Comparison of ENCODE assay signal across 10 cellular contexts in genomic region chr16:88649195-88649923, GRCh38. TPM values are rescaled to one million over a fixed set of nuclear protein-coding genes. Genes with fewer than 3 reads are reported as not detected.
A peak's percentile ranks its signal among the peaks of the same experiment; 100 is the strongest.
DNase-seq lines count a peak whose midpoint lies in the region; ATAC-seq and TF ChIP-seq lines count a peak whose summit lies in the region.
"Had no signal": no experiment of that assay in that cellular context is flagged by ENCODE, and none has a peak within 500 bp of the region (broad histone marks: within the 10 kb centered on the region; RNA-seq: fewer than 3 reads in every experiment).

No MANE protein-coding gene starts in this region.

- H2AK5ac ChIP-seq in H9 (ENCODE audit: insufficient read length, low read length) (no peak overlapping the region), mesendoderm (ENCODE audit: low read length) (no peak overlapping the region)

- H3K36me3 Mint-ChIP-seq in H9 (ENCODE audit: insufficient read depth in 1 of 3, low read depth in 3 of 3): peaks cover 3 to 21% (median 20%) of the 10 kb centered on the region in 3 experiments; a peak in 6 of 7 replicates
- H3K36me3 Mint-ChIP-seq in activated CD8-positive, alpha-beta T cell treated with anti-CD3 and anti-CD28 coated beads, Interleukin-2, amount 10 ng/mL, durations not matched to agents 7 days and 5 days (ENCODE audit: low read depth): peaks cover 20% of the 10 kb centered on the region

- H3K23ac ChIP-seq in H9 (ENCODE audit: insufficient read length, low read depth, low read length) (no peak overlapping the region), mesendoderm (ENCODE audit: low read length) (no peak overlapping the region)

- no peak overlapping the region for H2BK20ac ChIP-seq in H9 (ENCODE audit: low read depth, low read length, poor library complexity, severe bottlenecking)

- no peak overlapping the region for H3K18ac ChIP-seq in H9 (ENCODE audit: insufficient read length, low read depth, low read length)
- H3K18ac ChIP-seq in mesendoderm (ENCODE audit: low read length): no peak overlapping the region

- H3K4me1 Mint-ChIP-seq in H9: peaks cover 8 to 12% of the 10 kb centered on the region in 2 experiments
- peaks cover 26% of the 10 kb centered on the region for H3K4me1 Mint-ChIP-seq in activated CD8-positive, alpha-beta T cell treated with anti-CD3 and anti-CD28 coated beads, Interleukin-2, amount 10 ng/mL, durations not matched to agents 7 days and 5 days (ENCODE audit: low read depth)

- DNase-seq in AG10803 (ENCODE audit: low read depth) (no peak), H9 (no peak), mesendoderm (no peak), putamen (ENCODE audit: low spot score) (no peak)
- DNase-seq in activated CD8-positive, alpha-beta T cell treated with anti-CD3 and anti-CD28 coated beads, Interleukin-2, amount 10 ng/mL, durations not matched to agents 7 days and 5 days: no peak

- H3K4me2 ChIP-seq in H9 (ENCODE audit: insufficient read depth, insufficient read length, low read length) (peak overlapping the region; percentile 66), mesendoderm (ENCODE audit: low read length) (no peak overlapping the region)

- no peak overlapping the region for H2BK15ac ChIP-seq in H9 (ENCODE audit: low read depth, low read length)
- no peak overlapping the region for H2BK15ac ChIP-seq in mesendoderm (replicated peaks; ENCODE audit: low read depth)

- H3K4ac ChIP-seq in H9 (ENCODE audit: low read depth, low read length) (no peak overlapping the region), mesendoderm (ENCODE audit: low read depth, low read length) (no peak overlapping the region)

- peak overlapping the region in 1 of 3 experiments; percentile 63; a peak in 2 of 7 replicates for H3K27ac Mint-ChIP-seq in H9
- peak overlapping the region; percentile 94 for H3K27ac Mint-ChIP-seq in activated CD8-positive, alpha-beta T cell treated with anti-CD3 and anti-CD28 coated beads, Interleukin-2, amount 10 ng/mL, durations not matched to agents 7 days and 5 days

- H3K27me3 Mint-ChIP-seq in H9 (ENCODE audit: low read depth): no peaks in the 10 kb centered on the region
- no peaks in the 10 kb centered on the region for H3K27me3 Mint-ChIP-seq in activated CD8-positive, alpha-beta T cell treated with anti-CD3 and anti-CD28 coated beads, Interleukin-2, amount 10 ng/mL, durations not matched to agents 7 days and 5 days (ENCODE audit: low read depth)

- H3K9me3 ChIP-seq in H9 (ENCODE audit: control insufficient read depth, low read depth, low read length): no peaks in the 10 kb centered on the region

- WGBS in H9 (ENCODE audit: extremely low coverage, insufficient read length, low lambda C conversion rate): no CpG with 5 or more reads among the region's 20 CpGs
- WGBS in mesendoderm (ENCODE audit: extremely low coverage, insufficient coverage, low lambda C conversion rate): no CpG with 5 or more reads among the region's 20 CpGs

- H3K56ac ChIP-seq in H9 (ENCODE audit: insufficient read length, low read depth, low read length) (no peak overlapping the region), mesendoderm (ENCODE audit: low read length) (peak overlapping the region; percentile 98)

- H3T11ph ChIP-seq in H9 (ENCODE audit: low read length): no peak overlapping the region

- H3K79me2 ChIP-seq in H9 (ENCODE audit: insufficient read depth, low read length) (no peaks in the 10 kb centered on the region), mesendoderm (ENCODE audit: control insufficient read depth, insufficient read depth, low read length) (no peaks in the 10 kb centered on the region)
- H3K79me2 ChIP-seq: parathyroid adenoma had no signal

- H3K9ac ChIP-seq in H9 (ENCODE audit: extremely low read depth, insufficient read length, low read length) (no peak overlapping the region), mesendoderm (ENCODE audit: low read length) (no peak overlapping the region)
- H3K9ac ChIP-seq: parathyroid adenoma had no signal

- H3K27me3 ChIP-seq in H9 (ENCODE audit: insufficient read depth, low read length) (no peaks in the 10 kb centered on the region), mesendoderm (ENCODE audit: insufficient read depth, low read length, poor library complexity) (no peaks in the 10 kb centered on the region)

- no peaks in the 10 kb centered on the region for H3K36me3 ChIP-seq in mesendoderm (ENCODE audit: control insufficient read depth, insufficient read depth, low read length)

- no peak overlapping the region for H2AFZ ChIP-seq in H9 (ENCODE audit: low read length)
- H2AFZ ChIP-seq: parathyroid adenoma had no signal

- H3K4me3 ChIP-seq in AG10803 (ENCODE audit: low read length) (peak overlapping the region; percentile 80), mesendoderm (ENCODE audit: low read length) (no peak overlapping the region)

- H4K91ac ChIP-seq in H9 (ENCODE audit: insufficient read length, low read depth, low read length): no peak overlapping the region

- POLR2A ChIA-PET in activated CD8-positive, alpha-beta T cell treated with anti-CD3 and anti-CD28 coated beads, Interleukin-2, amount 10 ng/mL, durations not matched to agents 7 days and 5 days (lab: Charles Lee): interaction anchor here (0.8 to 3.0 kb wide), 3 partner anchors 11 to 53 kb away, joined by 3 to 26 read pairs (median 12); partner anchors contain the start of gene IL17C

- H3K9me3 Mint-ChIP-seq in H9: no peaks in the 10 kb centered on the region; a peak in 1 of 5 replicates
- no peaks in the 10 kb centered on the region for H3K9me3 Mint-ChIP-seq in activated CD8-positive, alpha-beta T cell treated with anti-CD3 and anti-CD28 coated beads, Interleukin-2, amount 10 ng/mL, durations not matched to agents 7 days and 5 days (ENCODE audit: insufficient read depth)

- H2BK120ac ChIP-seq in H9 (ENCODE audit: low read depth, low read length, poor library complexity, severe bottlenecking): no peak overlapping the region
- H2BK120ac ChIP-seq in mesendoderm (ENCODE audit: low read depth, low read length): no peak overlapping the region

- H3K4me1 ChIP-seq in H9 (ENCODE audit: insufficient read depth, low read length): no peaks in the 10 kb centered on the region; the same call in 1 of the 2 replicates
- peaks cover 3% of the 10 kb centered on the region for H3K4me1 ChIP-seq in mesendoderm (ENCODE audit: control insufficient read depth, low read depth, low read length)

- TF ChIP-seq CTCF in AG10803 (conservative IDR thresholded peaks at IDR 0.05; ENCODE audit: low read length) (no peak), H9 (conservative IDR thresholded peaks at IDR 0.05) (no peak)

- peaks cover 3% of the 10 kb centered on the region for H3K79me1 ChIP-seq in H9 (ENCODE audit: insufficient read depth, low read depth, low read length, poor library complexity, severe bottlenecking)
- peaks cover 1% of the 10 kb centered on the region for H3K79me1 ChIP-seq in mesendoderm (ENCODE audit: low read length)

- CTCF ChIA-PET in activated CD8-positive, alpha-beta T cell treated with anti-CD3 and anti-CD28 coated beads, Interleukin-2, amount 10 ng/mL, durations not matched to agents 7 days and 5 days (lab: Charles Lee): interaction anchor here (1.0 kb wide), 1 partner anchor 13 kb away, joined by 4 read pairs; the partner anchor contains the start of gene MVD

- H2BK5ac ChIP-seq in H9 (ENCODE audit: insufficient read length, low read length) (no peak overlapping the region), mesendoderm (ENCODE audit: low read length) (no peak overlapping the region)

- H2BK12ac ChIP-seq in H9 (ENCODE audit: insufficient read length, low read depth, low read length): no peak overlapping the region

- ATAC-seq in activated CD8-positive, alpha-beta T cell treated with anti-CD3 and anti-CD28 coated beads, Interleukin-2, amount 10 ng/mL, durations not matched to agents 7 days and 5 days: no peak
- ATAC-seq in GM19463 (IDR thresholded peaks at IDR 0.05; ENCODE audit: unreplicated experiment) (no peak), HG02610 (IDR thresholded peaks at IDR 0.05; ENCODE audit: unreplicated experiment) (no peak), GM21515 (IDR thresholded peaks at IDR 0.05; ENCODE audit: unreplicated experiment) (no peak)

- H3K14ac ChIP-seq in H9 (ENCODE audit: insufficient read depth, low read length): no peak overlapping the region

- H3K27ac ChIP-seq in H9 (ENCODE audit: insufficient read length, low read depth, low read length): no peak overlapping the region
- H3K27ac ChIP-seq in mesendoderm (ENCODE audit: low read depth, low read length): no peak overlapping the region
- H3K27ac ChIP-seq: parathyroid adenoma had no signal

- H4K5ac ChIP-seq in H9 (ENCODE audit: insufficient read length, low read depth, low read length): no peak overlapping the region
- no peak overlapping the region for H4K5ac ChIP-seq in mesendoderm (ENCODE audit: low read length)

- H4K20me1 ChIP-seq in H9 (ENCODE audit: control insufficient read depth, insufficient read depth, insufficient read length): no peaks in the 10 kb centered on the region

- peaks cover 17% of the 10 kb centered on the region for H3K23me2 ChIP-seq in H9 (ENCODE audit: insufficient read length, low read depth, low read length, poor library complexity, severe bottlenecking)

- H4K8ac ChIP-seq in H9 (replicated peaks; ENCODE audit: insufficient read length, low read depth, low read length) (no peak overlapping the region), mesendoderm (ENCODE audit: low read depth, low read length) (no peak overlapping the region)

- peak overlapping the region; percentile 83 to 91 for H3K4me3 Mint-ChIP-seq in H9
- H3K4me3 Mint-ChIP-seq in activated CD8-positive, alpha-beta T cell treated with anti-CD3 and anti-CD28 coated beads, Interleukin-2, amount 10 ng/mL, durations not matched to agents 7 days and 5 days: peak overlapping the region; percentile 93

RNA-seq across cellular contexts. Expression of gene CYBA, which starts 1.5 kb away (rescaled TPM):
- 153 and 160 TPM in 2 replicates for total RNA-seq in H9 (2021)
- 100 to 1,000 TPM; 568 to 599 TPM for total RNA-seq in activated CD8-positive, alpha-beta T cell treated with anti-CD3 and anti-CD28 coated beads, Interleukin-2, amount 10 ng/mL, durations not matched to agents 7 days and 5 days
- polyA plus RNA-seq in mesendoderm (2013, experiment 1 of 2): 78.8 TPM
- 83.5 TPM for polyA plus RNA-seq in mesendoderm (2013, experiment 2 of 2)

RNA-seq across cellular contexts. Expression of gene IL17C, which starts 11.0 kb away (rescaled TPM):
- 0.29 and 0.31 TPM in 2 replicates for total RNA-seq in H9 (2021)
- under 1 TPM in 1 of 2 experiments, not detected in 1; 0.37 TPM for total RNA-seq in activated CD8-positive, alpha-beta T cell treated with anti-CD3 and anti-CD28 coated beads, Interleukin-2, amount 10 ng/mL, durations not matched to agents 7 days and 5 days
- polyA plus RNA-seq in mesendoderm (2013, experiment 1 of 2): 0.15 TPM
- 0.21 TPM for polyA plus RNA-seq in mesendoderm (2013, experiment 2 of 2)
- total RNA-seq: activated CD8-positive, alpha-beta memory T cell treated with anti-CD3 and anti-CD28 coated beads for 36 hours had no signal

RNA-seq across cellular contexts. Expression of gene MVD, which starts 13.5 kb away (rescaled TPM):
- 53.2 and 57.1 TPM in 2 replicates for total RNA-seq in H9 (2021)
- total RNA-seq in activated CD8-positive, alpha-beta T cell treated with anti-CD3 and anti-CD28 coated beads, Interleukin-2, amount 10 ng/mL, durations not matched to agents 7 days and 5 days: 10 to 100 TPM; 86.0 to 96.1 TPM
- 73.3 TPM for polyA plus RNA-seq in mesendoderm (2013, experiment 1 of 2)
- polyA plus RNA-seq in mesendoderm (2013, experiment 2 of 2): 73.9 TPM

RNA-seq across cellular contexts. Expression of gene SNAI3, which starts 36.9 kb away (rescaled TPM):
- total RNA-seq in H9 (2021): 3.2 and 3.7 TPM in 2 replicates
- total RNA-seq in activated CD8-positive, alpha-beta T cell treated with anti-CD3 and anti-CD28 coated beads, Interleukin-2, amount 10 ng/mL, durations not matched to agents 7 days and 5 days: 10 to 100 TPM; 13.4 to 14.3 TPM
- polyA plus RNA-seq in mesendoderm (2013, experiment 1 of 2): 1.3 TPM
- 1.3 TPM for polyA plus RNA-seq in mesendoderm (2013, experiment 2 of 2)

RNA-seq across cellular contexts. Expression of gene RNF166, which starts 56.8 kb away (rescaled TPM):
- 22.3 and 26.5 TPM in 2 replicates for total RNA-seq in H9 (2021)
- total RNA-seq in activated CD8-positive, alpha-beta T cell treated with anti-CD3 and anti-CD28 coated beads, Interleukin-2, amount 10 ng/mL, durations not matched to agents 7 days and 5 days: 100 to 1,000 TPM; 144 to 166 TPM
- 16.0 TPM for polyA plus RNA-seq in mesendoderm (2013, experiment 1 of 2)
- 17.0 TPM for polyA plus RNA-seq in mesendoderm (2013, experiment 2 of 2)
